ENCODE assay signal across 25 cellular contexts in the genomic region with DNA sequence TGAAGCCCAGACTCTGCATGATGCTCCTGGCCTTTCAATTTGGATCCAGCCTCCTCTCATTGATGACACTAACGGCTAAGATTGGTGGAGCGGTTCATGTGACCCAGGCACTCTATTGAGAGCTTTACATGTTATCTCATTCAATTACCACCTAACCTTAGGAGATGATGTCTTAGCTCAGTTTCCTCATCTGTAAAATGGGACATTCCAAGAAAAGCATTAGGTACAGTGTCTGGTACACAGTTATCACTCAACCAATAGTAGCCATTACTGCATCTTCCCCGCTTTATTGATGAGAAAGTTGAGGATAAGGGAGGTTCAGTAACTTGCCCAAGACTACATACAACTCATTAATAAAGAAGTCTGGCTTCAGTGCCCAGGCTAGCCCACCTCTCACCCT. TPM values are rescaled to one million over a fixed set of nuclear protein-coding genes. Genes with fewer than 3 reads are reported as not detected.
"Had no signal": no experiment of that assay in that cellular context is flagged by ENCODE, and none has a peak within 500 bp of the region (broad histone marks: within the 10 kb centered on the region; RNA-seq: fewer than 3 reads in every experiment).

No MANE protein-coding gene starts in this region.

- H3K4me3 ChIP-seq: SJCRH30 had no signal

- H3K4me1 ChIP-seq: SJCRH30 had no signal

- H3K9me3 ChIP-seq: SJCRH30 had no signal

- H3K27me3 ChIP-seq: SJCRH30 had no signal

- ATAC-seq: Panc1, PC-3, SK-N-SH treated with all-trans-retinoic acid at 6 μM for 48 hours had no signal

- DNase-seq: IMR-90, Kasumi-1, MM.1S, NCI-H1092 treated with DMSO at 0.1 percent for 48 hours, NCI-H1436, NCI-H187, NCI-H2029, NCI-H2081 treated with DMSO at 0.1 percent for 48 hours, NCI-H2171, NCI-H226, NCI-H510A, NCI-H524 treated with DMSO at 0.1 percent for 48 hours, NCI-H69, NCI-H774, PC-3, SHP77 treated with DMSO at 0.1 percent for 48 hours had no signal

- H3K27ac ChIP-seq: KMS-11, RWPE1, SJCRH30 had no signal

RNA-seq across cellular contexts. Expression of a gene that starts 17.0 kb away (rescaled TPM):
- total RNA-seq: HT1080, IMR-90, OCI-LY7, PC-3 had no signal

RNA-seq across cellular contexts. Expression of a gene that starts 49.5 kb away (rescaled TPM):
- total RNA-seq: HepG2, HT1080, IMR-90, M059J, OCI-LY7, PC-3 had no signal
